Comparison of ENCODE assay signal across 8 cellular contexts in genomic region chr14:45251912-45252311, GRCh38. TPM values are rescaled to one million over a fixed set of nuclear protein-coding genes. Genes with fewer than 3 reads are reported as not detected.
DNase-seq lines count a peak whose midpoint lies in the region; ATAC-seq, FAIRE-seq and TF ChIP-seq lines count a peak whose summit lies in the region.

No MANE protein-coding gene starts in this region.

- peak overlapping the region; percentile 70 for H3K4me3 ChIP-seq in GM12878

- no peaks in the 10 kb centered on the region for H4K20me1 ChIP-seq in GM12878 (ENCODE audit: control insufficient read depth, insufficient read depth)

- POLR2A ChIA-PET in GM12878 (lab: Charles Lee) = interaction anchor here (0.7 to 2.4 kb wide), 5 partner anchors 17 to 293 kb away, joined by 3 to 16 read pairs (median 4); partner anchors contain the start of genes FKBP3, KLHL28 and TOGARAM1

- WGBS in GM12878 (ENCODE audit: insufficient coverage, insufficient replicate concordance, low lambda C conversion rate, missing lambda C conversion rate) = 0% methylated on average over 5 of the region's 5 CpGs

- ATAC-seq in GM18508 (IDR thresholded peaks at IDR 0.05; ENCODE audit: insufficient read depth, unreplicated experiment) = peak; percentile 56
- peak; percentile 66 for ATAC-seq in HG02885 (IDR thresholded peaks at IDR 0.05; ENCODE audit: poor library complexity, unreplicated experiment)
- peak; percentile 73 for ATAC-seq in GM12878

- H3K9me3 ChIP-seq in GM12878 (replicated peaks; ENCODE audit: control insufficient read depth, insufficient read depth, low read length) = no peaks in the 10 kb centered on the region

- no peak overlapping the region for H2AFZ ChIP-seq in GM12878 (ENCODE audit: control insufficient read depth, low read depth, low read length)

- TF ChIP-seq EP300 in GM12878 (IDR thresholded peaks at IDR 0.05; ENCODE audit: borderline replicate concordance in 1 of 2, control insufficient read depth in 1 of 2, low read depth in 2 of 2, low read length in 2 of 2) = peak; percentile 68 to 84

- DNase-seq in AML-193 (lab: John Stamatoyannopoulos, UW) = peak; percentile 89
- peak; percentile 32 for DNase-seq in NCI-H526 treated with DMSO at 0.1 percent for 48 hours (lab: John Stamatoyannopoulos, UW)
- peak; percentile 67 for DNase-seq in GM12878 (ENCODE audit: low read depth, low spot score)
- DNase-seq in lung microvascular endothelial cell (ENCODE audit: low read depth in 2 of 2) = peak; percentile 34 to 47
- DNase-seq in COR-L47 (lab: John Stamatoyannopoulos, UW) = no peak
- no peak for DNase-seq in stimulated activated CD4-positive, alpha-beta T cell treated with anti-CD3 and anti-CD28 coated beads, Interleukin-4, amount 100 ng/mL, for 1 hour

- FAIRE-seq in GM12878 (lab: Jason Lieb, UNC) = peak; percentile 91

- SMC1A ChIA-PET in GM12878 (lab: Charles Lee; ENCODE audit: uncharacterized antibody, unreplicated experiment) = interaction anchor here (1.0 to 2.4 kb wide), 4 partner anchors 28 to 354 kb away, joined by 3 to 8 read pairs (median 3); a partner anchor contains a TSS

- peak overlapping the region; percentile 71 for H3K4me2 ChIP-seq in GM12878 (ENCODE audit: control insufficient read depth, insufficient read depth)

- in situ Hi-C loops in GM12878 (cut with MboI) = no loop called here

- H3K4me1 ChIP-seq in GM12878 (ENCODE audit: control insufficient read depth, insufficient read depth, low read length) = peaks cover 8% of the 10 kb centered on the region

- no TSS peak for BruUV-seq in GM12878 (replicated peaks; lab: Mats Ljungman, UMichigan)

- peak overlapping the region; percentile 86 for H3K9ac ChIP-seq in GM12878 (ENCODE audit: control insufficient read depth, insufficient read depth, low read length)

- RAD21 ChIA-PET in GM12878 (lab: Charles Lee; ENCODE audit: unreplicated experiment) = interaction anchor here (0.9 to 2.2 kb wide), 7 partner anchors 9 to 272 kb away, joined by 3 to 7 read pairs (median 4); partner anchors contain the start of gene FKBP3

- peaks cover 63% of the 10 kb centered on the region for H3K79me2 ChIP-seq in GM12878 (ENCODE audit: control insufficient read depth, insufficient read depth, low read length)

- no peak for TF ChIP-seq POLR2A in GM12878 (IDR thresholded peaks at IDR 0.05; ENCODE audit: low read depth, low read length)

- intact Hi-C loops in GM12878 (cut with micrococcal nuclease; ENCODE audit: unreplicated experiment) = loop anchor here (2.0 to 5.0 kb wide), 4 partner anchors 117 to 355 kb away; partner anchors contain the start of genes FANCM, FKBP3, KLHL28 and PRPF39

- CTCF ChIA-PET in GM12878 (lab: Yijun Ruan, JAX) = interaction anchor here (1.0 to 2.2 kb wide), 3 partner anchors 10 to 354 kb away, joined by 4 to 9 read pairs (median 7); a partner anchor contains a TSS

- H3K27me3 ChIP-seq in GM12878 (replicated peaks in 1 of 2; ENCODE audit: control insufficient read depth in 2 of 2, insufficient read depth in 2 of 2, low read length in 1 of 2) = no peaks in the 10 kb centered on the region

- peak overlapping the region; percentile 85 for H3K27ac ChIP-seq in GM12878 (ENCODE audit: control insufficient read depth, insufficient read depth)

- H3K36me3 ChIP-seq in GM12878 (ENCODE audit: control insufficient read depth in 2 of 2, insufficient read depth in 2 of 2, low read length in 1 of 2) = no peaks in the 10 kb centered on the region

- no peak for TF ChIP-seq CTCF in GM12878 (IDR thresholded peaks at IDR 0.05 in 2 of 3, conservative IDR thresholded peaks at IDR 0.05 in 1 of 3; ENCODE audit: control insufficient read depth in 2 of 3, extremely low read depth in 1 of 3, insufficient read depth in 1 of 3, low read depth in 3 of 3, low read length in 3 of 3)

- no peak for TF ChIP-seq RAD21 in GM12878 (IDR thresholded peaks at IDR 0.05; ENCODE audit: insufficient read depth, low read depth, low read length)

TF ChIP-seq in GM12878, 131 proteins besides CTCF, POLR2A, EP300 and RAD21 (continues in another document):
- TF ChIP-seq RELB (IDR thresholded peaks at IDR 0.05; ENCODE audit: low read depth) = no peak; the same call in 1 of the 2 replicates
- peak; percentile 60; the same call in 1 of the 2 replicates for TF ChIP-seq FOXM1 (IDR thresholded peaks at IDR 0.05; ENCODE audit: low read depth, low read length)
- 0 out of 2 replicates have a peak, but pooled peaks have one; percentile 12 for TF ChIP-seq YY1 (IDR thresholded peaks at IDR 0.05; ENCODE audit: low read depth, low read length)
- TF ChIP-seq, protein P1, sequence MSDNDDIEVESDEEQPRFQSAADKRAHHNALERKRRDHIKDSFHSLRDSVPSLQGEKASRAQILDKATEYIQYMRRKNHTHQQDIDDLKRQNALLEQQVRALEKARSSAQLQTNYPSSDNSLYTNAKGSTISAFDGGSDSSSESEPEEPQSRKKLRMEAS (IDR thresholded peaks at IDR 0.05; ENCODE audit: low read depth, low read length) = no peak
- no peak for TF ChIP-seq SRF (IDR thresholded peaks at IDR 0.05; ENCODE audit: low read depth in 2 of 2, low read length in 2 of 2)
- peak; percentile 33; the same call in 1 of the 2 replicates for TF ChIP-seq PML (IDR thresholded peaks at IDR 0.05; ENCODE audit: low read length)
- TF ChIP-seq BRCA1 (IDR thresholded peaks at IDR 0.05; ENCODE audit: low read depth, low read length) = no peak
- TF ChIP-seq, protein P2, sequence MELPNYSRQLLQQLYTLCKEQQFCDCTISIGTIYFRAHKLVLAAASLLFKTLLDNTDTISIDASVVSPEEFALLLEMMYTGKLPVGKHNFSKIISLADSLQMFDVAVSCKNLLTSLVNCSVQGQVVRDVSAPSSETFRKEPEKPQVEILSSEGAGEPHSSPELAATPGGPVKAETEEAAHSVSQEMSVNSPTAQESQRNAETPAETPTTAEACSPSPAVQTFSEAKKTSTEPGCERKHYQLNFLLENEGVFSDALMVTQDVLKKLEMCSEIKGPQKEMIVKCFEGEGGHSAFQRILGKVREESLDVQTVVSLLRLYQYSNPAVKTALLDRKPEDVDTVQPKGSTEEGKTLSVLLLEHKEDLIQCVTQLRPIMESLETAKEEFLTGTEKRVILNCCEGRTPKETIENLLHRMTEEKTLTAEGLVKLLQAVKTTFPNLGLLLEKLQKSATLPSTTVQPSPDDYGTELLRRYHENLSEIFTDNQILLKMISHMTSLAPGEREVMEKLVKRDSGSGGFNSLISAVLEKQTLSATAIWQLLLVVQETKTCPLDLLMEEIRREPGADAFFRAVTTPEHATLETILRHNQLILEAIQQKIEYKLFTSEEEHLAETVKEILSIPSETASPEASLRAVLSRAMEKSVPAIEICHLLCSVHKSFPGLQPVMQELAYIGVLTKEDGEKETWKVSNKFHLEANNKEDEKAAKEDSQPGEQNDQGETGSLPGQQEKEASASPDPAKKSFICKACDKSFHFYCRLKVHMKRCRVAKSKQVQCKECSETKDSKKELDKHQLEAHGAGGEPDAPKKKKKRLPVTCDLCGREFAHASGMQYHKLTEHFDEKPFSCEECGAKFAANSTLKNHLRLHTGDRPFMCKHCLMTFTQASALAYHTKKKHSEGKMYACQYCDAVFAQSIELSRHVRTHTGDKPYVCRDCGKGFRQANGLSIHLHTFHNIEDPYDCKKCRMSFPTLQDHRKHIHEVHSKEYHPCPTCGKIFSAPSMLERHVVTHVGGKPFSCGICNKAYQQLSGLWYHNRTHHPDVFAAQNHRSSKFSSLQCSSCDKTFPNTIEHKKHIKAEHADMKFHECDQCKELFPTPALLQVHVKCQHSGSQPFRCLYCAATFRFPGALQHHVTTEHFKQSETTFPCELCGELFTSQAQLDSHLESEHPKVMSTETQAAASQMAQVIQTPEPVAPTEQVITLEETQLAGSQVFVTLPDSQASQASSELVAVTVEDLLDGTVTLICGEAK (IDR thresholded peaks at IDR 0.05; ENCODE audit: borderline replicate concordance) = peak; percentile 61; the same call in 1 of the 2 replicates
- peak; percentile 75 for TF ChIP-seq RUNX3 (IDR thresholded peaks at IDR 0.05; ENCODE audit: low read length)
- TF ChIP-seq ZNF622 (IDR thresholded peaks at IDR 0.05) = no peak
- TF ChIP-seq NR2F1 (conservative IDR thresholded peaks at IDR 0.05) = peak; percentile 84
- peak; percentile 86 to 87 for TF ChIP-seq BHLHE40 (IDR thresholded peaks at IDR 0.05; ENCODE audit: borderline replicate concordance in 1 of 2, low read depth in 2 of 2, low read length in 1 of 2)
- TF ChIP-seq WRNIP1 (IDR thresholded peaks at IDR 0.05; ENCODE audit: borderline replicate concordance, low read depth, low read length) = no peak
- peak; percentile 73 to 82 for TF ChIP-seq IKZF2 (IDR thresholded peaks at IDR 0.05)

RNA-seq across cellular contexts. Expression of gene MIS18BP1, which starts 1.1 kb away (rescaled TPM):
- 269 and 305 TPM in 2 replicates for total RNA-seq in GM12878 (2013; cell fraction: nucleolus; rRNA removed)
- total RNA-seq in GM12878 (2014; rRNA removed) = 46.1 and 61.8 TPM in 2 replicates
- total RNA-seq in GM12878 (2014; rRNA removed; fragmentation: Illumina TruSeq; extraction: Trizol) = 79.9 and 88.0 TPM in 2 replicates
- 42.8 and 47.2 TPM in 2 replicates for total RNA-seq in GM12878 (2021)
- 13.9 TPM for polyA plus RNA-seq in GM12878 (2011; ENCODE audit: low read depth)
- 69.0 and 141 TPM in 2 replicates for polyA plus RNA-seq in GM12878 (2011; rRNA removed)
- 19.6 and 22.8 TPM in 2 replicates for polyA plus RNA-seq in GM12878 (2011; cell fraction: cytosol; rRNA removed)
- 64.5 and 70.6 TPM in 2 replicates for polyA plus RNA-seq in GM12878 (2011; cell fraction: nucleus; rRNA removed)
- polyA plus RNA-seq in GM12878 (2012) = 23.9 and 35.3 TPM in 2 replicates
- 63.5 and 75.8 TPM in 2 replicates for polyA plus RNA-seq in GM12878 (2014; fragmentation: Illumina TruSeq; extraction: Trizol)
- 10 to 100 TPM; 16.9 to 17.7 TPM for polyA plus RNA-seq in GM12878 (2014; fragmentation: Nextera tagmentation; extraction: Ambion mirVana)
- 32.9 and 50.4 TPM in 2 replicates for polyA plus RNA-seq in GM12878 (2014; rRNA removed)
- polyA plus RNA-seq in GM12878 (2016; fragmentation: Nextera tagmentation; extraction: Ambion mirVana) = 10 to 100 TPM; 81.5 to 88.9 TPM
- polyA minus RNA-seq in GM12878 (2011; rRNA and poly(A)+ RNA removed) = 36.1 and 40.2 TPM in 2 replicates
- polyA minus RNA-seq in GM12878 (2011; cell fraction: cytosol; rRNA and poly(A)+ RNA removed) = 23.6 and 36.1 TPM in 2 replicates
- polyA minus RNA-seq in GM12878 (2011; cell fraction: nucleus; rRNA and poly(A)+ RNA removed) = 48.4 and 49.4 TPM in 2 replicates
- total RNA-seq in lung microvascular endothelial cell = 25.1 and 40.1 TPM in 2 replicates

Comparison
In these comparisons a context has a peak if more than half of its experiments do, and no peak if none do; other contexts are left out.
1. DNase-seq: peak in AML-193 (2 of 2), NCI-H526 treated with DMSO at 0.1 percent for 48 hours (single experiment), GM12878 (single experiment) and lung microvascular endothelial cell (2 of 2); none in COR-L47 (single experiment) and stimulated activated CD4-positive, alpha-beta T cell treated with anti-CD3 and anti-CD28 coated beads, Interleukin-4, amount 100 ng/mL, for 1 hour (single experiment).
2. Peak in every context shown above with its lines, with median percentiles within 50 percentile points of each other: ATAC-seq.